8 cellular contexts compared by ENCODE assay signal in genomic region chr3:912737-913136, GRCh38.
A peak's percentile ranks its signal among the peaks of the same experiment; 100 is the strongest.
DNase-seq lines count a peak whose midpoint lies in the region; ATAC-seq and TF ChIP-seq lines count a peak whose summit lies in the region.
"Not testable (repeated sequence)": the region's sequence is repeated elsewhere in the genome, so short reads cannot be mapped to it uniquely, and the experiment has no call there.

No MANE protein-coding gene starts in this region.

- H3K4me3 ChIP-seq in mammary epithelial cell (replicated peaks in 1 of 3; ENCODE audit: insufficient read depth in 1 of 3, low read depth in 2 of 3, low read length in 3 of 3); hepatocyte; trophoblast cell (ENCODE audit: low read depth, low read length): not testable (repeated sequence)

- not testable (repeated sequence) for H3K4me1 ChIP-seq in mammary epithelial cell (ENCODE audit: insufficient read depth, low read length); hepatocyte (ENCODE audit: insufficient read depth); trophoblast cell (ENCODE audit: control insufficient read depth in 1 of 2, insufficient read depth in 2 of 2, low read length in 2 of 2)

- H2AFZ ChIP-seq in mammary epithelial cell (ENCODE audit: low read depth, low read length); hepatocyte; trophoblast cell (ENCODE audit: insufficient read depth, low read length, poor library complexity): not testable (repeated sequence)

- not testable (repeated sequence) for H3K4me2 ChIP-seq in mammary epithelial cell (ENCODE audit: insufficient read depth, low read depth, low read length); hepatocyte; trophoblast cell (ENCODE audit: low read length)

- H4K91ac ChIP-seq in trophoblast cell (ENCODE audit: low read depth, low read length), result not testable (repeated sequence)

- intact Hi-C loops in mammary epithelial cell (cut with micrococcal nuclease), result not testable (repeated sequence)

- not testable (repeated sequence) for H3K4ac ChIP-seq in trophoblast cell (ENCODE audit: low read depth, low read length)

- H2BK12ac ChIP-seq in trophoblast cell (ENCODE audit: low read length), result not testable (repeated sequence)

- H3K36me3 ChIP-seq in mammary epithelial cell (ENCODE audit: insufficient read depth, low read length); hepatocyte (replicated peaks; ENCODE audit: insufficient read depth, low read depth); trophoblast cell (ENCODE audit: control insufficient read depth in 1 of 2, insufficient read depth in 2 of 2, low read length in 2 of 2): not testable (repeated sequence)

- not testable (repeated sequence) for H3K18ac ChIP-seq in trophoblast cell (ENCODE audit: low read length)

- not testable (repeated sequence) for H2BK120ac ChIP-seq in trophoblast cell (ENCODE audit: insufficient read depth, low read length, poor library complexity)

- not testable (repeated sequence) for H3K14ac ChIP-seq in trophoblast cell (ENCODE audit: low read length)

- not testable (repeated sequence) for BruUV-seq in mammary epithelial cell (replicated peaks; lab: Mats Ljungman, UMichigan)

- not testable (repeated sequence) for H4K12ac ChIP-seq in trophoblast cell (ENCODE audit: low read depth, low read length)

- not testable (repeated sequence) for H2AK5ac ChIP-seq in trophoblast cell (ENCODE audit: low read length)

- H3K79me2 ChIP-seq in mammary epithelial cell (ENCODE audit: insufficient read depth, low read length); hepatocyte; trophoblast cell (ENCODE audit: control insufficient read depth, insufficient read depth, low read length, poor library complexity): not testable (repeated sequence)

- H3K79me1 ChIP-seq in trophoblast cell (ENCODE audit: low read length), result not testable (repeated sequence)

- H2BK5ac ChIP-seq in trophoblast cell (ENCODE audit: low read depth, low read length, poor library complexity), result not testable (repeated sequence)

- TF ChIP-seq CTCF in mammary epithelial cell (conservative IDR thresholded peaks at IDR 0.05 in 1 of 2, IDR thresholded peaks at IDR 0.05 in 1 of 2; ENCODE audit: extremely low read depth in 1 of 2, insufficient read depth in 1 of 2, low read depth in 1 of 2, low read length in 2 of 2); hepatocyte (IDR thresholded peaks at IDR 0.05; ENCODE audit: poor library complexity): not testable (repeated sequence)

- DNase-seq in DMS53 (lab: John Stamatoyannopoulos, UW), result peak; percentile 69
- peak; percentile 16 for DNase-seq in LoVo (ENCODE audit: low spot score)
- DNase-seq in SW480 (ENCODE audit: low spot score), result peak; percentile 59
- peak; percentile 23 for DNase-seq in mammary epithelial cell
- not testable (repeated sequence) for DNase-seq in hepatocyte (ENCODE audit: low spot score)
- DNase-seq in trophoblast cell, result peak; percentile 25 to 61

- ATAC-seq in GM21619 (IDR thresholded peaks at IDR 0.05; ENCODE audit: unreplicated experiment) (peak; percentile 63), HG03432 (IDR thresholded peaks at IDR 0.05; ENCODE audit: unreplicated experiment) (peak; percentile 57)

- H3K9me3 ChIP-seq in mammary epithelial cell (replicated peaks; ENCODE audit: insufficient read depth, low read length); hepatocyte (ENCODE audit: low read depth); trophoblast cell (ENCODE audit: insufficient read depth, low read depth, low read length): not testable (repeated sequence)

- not testable (repeated sequence) for H3K9ac ChIP-seq in mammary epithelial cell (ENCODE audit: insufficient read depth, low read length); trophoblast cell (ENCODE audit: low read length)

- H3K23ac ChIP-seq in trophoblast cell (ENCODE audit: low read length), result not testable (repeated sequence)

- dilution Hi-C loops in mammary epithelial cell (cut with HindIII; ENCODE audit: low sequenced_read_pairs), result not testable (repeated sequence)

- H4K8ac ChIP-seq in trophoblast cell (ENCODE audit: low read depth, low read length), result not testable (repeated sequence)

- H3K9me2 ChIP-seq in hepatocyte (replicated peaks; ENCODE audit: insufficient read depth), result not testable (repeated sequence)

- H3K27me3 ChIP-seq in mammary epithelial cell (ENCODE audit: insufficient read depth, low read length); hepatocyte; trophoblast cell (ENCODE audit: insufficient read depth, low read length): not testable (repeated sequence)

- 53% methylated on average over 4 of the region's 4 CpGs for WGBS in mammary epithelial cell (ENCODE audit: low coverage, missing lambda C conversion rate)
- WGBS in hepatocyte (ENCODE audit: low lambda C conversion rate, missing lambda C conversion rate), result 75% methylated on average over 4 of the region's 4 CpGs
- WGBS in trophoblast cell (ENCODE audit: extremely low coverage, insufficient coverage, insufficient read length), result no CpG with 5 or more reads among the region's 4 CpGs

- CTCF ChIA-PET in mammary epithelial cell (lab: Charles Lee; ENCODE audit: low non-redundant PET), result not testable (repeated sequence)

- in situ Hi-C loops in mammary epithelial cell (cut with MboI; ENCODE audit: low sequenced_read_pairs in 2 of 2), result not testable (repeated sequence)

- H4K20me1 ChIP-seq in mammary epithelial cell (ENCODE audit: insufficient read depth, low read length); hepatocyte (ENCODE audit: insufficient read depth, poor library complexity, severe bottlenecking): not testable (repeated sequence)

- H3K27ac ChIP-seq in mammary epithelial cell (ENCODE audit: insufficient read depth, low read depth, low read length); trophoblast cell (ENCODE audit: low read depth, low read length): not testable (repeated sequence)
- peak overlapping the region; percentile 40 for H3K27ac ChIP-seq in hepatocyte
